10 cellular contexts compared by ENCODE assay signal in genomic region chr19:18174983-18175382, GRCh38. TPM values are rescaled to one million over a fixed set of nuclear protein-coding genes. Genes with fewer than 3 reads are reported as not detected.
DNase-seq lines count a peak whose midpoint lies in the region; ATAC-seq and TF ChIP-seq lines count a peak whose summit lies in the region.
"Had no signal": no experiment of that assay in that cellular context is flagged by ENCODE, and none has a peak within 500 bp of the region (broad histone marks: within the 10 kb centered on the region; RNA-seq: fewer than 3 reads in every experiment).

No MANE protein-coding gene starts in this region.

- H3K27me3 ChIP-seq in iPS-15b (ENCODE audit: control insufficient read depth, insufficient read depth, low read length) (peaks cover 10% of the 10 kb centered on the region), thoracic aorta (replicated peaks; ENCODE audit: insufficient read depth) (no peaks in the 10 kb centered on the region), thyroid gland (no peaks in the 10 kb centered on the region)
- H3K27me3 ChIP-seq: right atrium auricular region had no signal

- TF ChIP-seq POLR2A in thyroid gland (IDR thresholded peaks at IDR 0.05): no peak

- no peak overlapping the region for H3K9ac ChIP-seq in iPS-15b (ENCODE audit: low read depth, low read length)

- peaks cover 3% of the 10 kb centered on the region for H3K36me3 ChIP-seq in iPS-15b (ENCODE audit: control insufficient read depth, insufficient read depth, low read length)
- no peaks in the 10 kb centered on the region for H3K36me3 ChIP-seq in thoracic aorta
- H3K36me3 ChIP-seq in thyroid gland: no peaks in the 10 kb centered on the region
- H3K36me3 ChIP-seq: right atrium auricular region had no signal

- no peaks in the 10 kb centered on the region for H3K9me3 Mint-ChIP-seq in activated T-cell treated with anti-CD3 and anti-CD28 coated beads, Interleukin-2, amount 50 U/mL, for 4 hours

- no peak for DNase-seq in activated T-cell treated with anti-CD3 and anti-CD28 coated beads, Interleukin-2, amount 50 U/mL, for 4 hours
- DNase-seq in activated T-cell treated with anti-CD3 and anti-CD28 coated beads, Interleukin-2, amount 50 U/mL, for 48 hours: no peak
- DNase-seq in T-helper 17 cell (no peak), thoracic aorta (ENCODE audit: low spot score) (no peak), thyroid gland (no peak)
- DNase-seq in effector CD4-positive, alpha-beta T cell: no peak
- DNase-seq: SIG-M5 had no signal

- no peaks in the 10 kb centered on the region for H3K9me3 ChIP-seq in T-helper 17 cell (ENCODE audit: control insufficient read depth, low read length, poor library complexity, severe bottlenecking)
- H3K9me3 ChIP-seq in iPS-15b (ENCODE audit: control insufficient read depth, insufficient read depth, low read length): no peaks in the 10 kb centered on the region
- no peaks in the 10 kb centered on the region for H3K9me3 ChIP-seq in thoracic aorta
- no peaks in the 10 kb centered on the region for H3K9me3 ChIP-seq in thyroid gland
- H3K9me3 ChIP-seq: right atrium auricular region had no signal

- WGBS in thyroid gland, 2 donors: 86 to 94% methylated on average over 2 to 10 of the region's 11 CpGs

- ATAC-seq in activated T-cell treated with anti-CD3 and anti-CD28 coated beads, Interleukin-2, amount 50 U/mL, for 4 hours: no peak
- ATAC-seq in T-helper 17 cell (no peak), thoracic aorta (ENCODE audit: insufficient number of reproducible peaks, low FRiP score, low read depth) (no peak), HG03378 (IDR thresholded peaks at IDR 0.05; ENCODE audit: unreplicated experiment) (no peak)

- no peak overlapping the region for H3K27ac Mint-ChIP-seq in T-helper 17 cell

- H3K4me1 ChIP-seq in iPS-15b (ENCODE audit: control insufficient read depth, insufficient read depth, low read length): peaks cover 5% of the 10 kb centered on the region
- H3K4me1 ChIP-seq in thoracic aorta (ENCODE audit: control insufficient read depth in 1 of 2, low read depth in 2 of 2): peaks cover 6 to 12% of the 10 kb centered on the region in 2 donors
- H3K4me1 ChIP-seq in thyroid gland: peaks cover 5 to 13% of the 10 kb centered on the region in 2 donors

- TF ChIP-seq CTCF in thoracic aorta (IDR thresholded peaks at IDR 0.05) (no peak), thyroid gland (IDR thresholded peaks at IDR 0.05) (no peak)

- H3K27ac ChIP-seq in thoracic aorta (no peak overlapping the region), thyroid gland (no peak overlapping the region)

- peaks cover 5% of the 10 kb centered on the region for H3K36me3 Mint-ChIP-seq in activated T-cell treated with anti-CD3 and anti-CD28 coated beads, Interleukin-2, amount 50 U/mL, for 4 hours (ENCODE audit: insufficient read depth)
- no peaks in the 10 kb centered on the region for H3K36me3 Mint-ChIP-seq in T-helper 17 cell (ENCODE audit: low read depth)

- H3K4me1 Mint-ChIP-seq in activated T-cell treated with anti-CD3 and anti-CD28 coated beads, Interleukin-2, amount 50 U/mL, for 4 hours (ENCODE audit: low read depth): peaks cover 14% of the 10 kb centered on the region
- peaks cover 18% of the 10 kb centered on the region for H3K4me1 Mint-ChIP-seq in T-helper 17 cell

- intact Hi-C loops in thyroid gland (cut with DNase I): no loop called here

- H3K4me3 Mint-ChIP-seq in activated T-cell treated with anti-CD3 and anti-CD28 coated beads, Interleukin-2, amount 50 U/mL, for 4 hours: peak overlapping the region; percentile 85
- peak overlapping the region; percentile 36 for H3K4me3 Mint-ChIP-seq in T-helper 17 cell

- H3K4me3 ChIP-seq in iPS-15b (ENCODE audit: low read depth, low read length) (peak overlapping the region; percentile 78), thoracic aorta (peak overlapping the region; percentile 85), thyroid gland (replicated peaks in 1 of 3) (no peak overlapping the region)

- no peaks in the 10 kb centered on the region for H3K27me3 Mint-ChIP-seq in activated T-cell treated with anti-CD3 and anti-CD28 coated beads, Interleukin-2, amount 50 U/mL, for 4 hours (ENCODE audit: low read depth)
- H3K27me3 Mint-ChIP-seq in T-helper 17 cell: no peaks in the 10 kb centered on the region

RNA-seq across cellular contexts. Expression of gene IFI30, which starts 1.4 kb away (rescaled TPM):
- total RNA-seq in activated T-cell treated with anti-CD3 and anti-CD28 coated beads, Interleukin-2, amount 50 U/mL, for 4 hours: 10 to 100 TPM; 13.6 to 36.7 (median 13.8) TPM
- total RNA-seq in T-helper 17 cell (10 to 100 TPM; 10.1 to 25.8 TPM), thoracic aorta (10 to 100 TPM; 59.4 to 72.3 TPM), thyroid gland (10 to 100 TPM; 36.3 to 58.4 (median 40.1) TPM)

RNA-seq across cellular contexts. Expression of gene MPV17L2, which starts 18.0 kb away (rescaled TPM):
- 10 to 100 TPM; 33.9 to 39.7 (median 35.7) TPM for total RNA-seq in activated T-cell treated with anti-CD3 and anti-CD28 coated beads, Interleukin-2, amount 50 U/mL, for 4 hours
- total RNA-seq in T-helper 17 cell: 1 to 10 TPM; 3.8 TPM
- 10 to 100 TPM; 10.6 to 16.1 TPM for total RNA-seq in thoracic aorta
- total RNA-seq in thyroid gland: 10 to 100 TPM in 3 of 4 donors, 1 to 10 TPM in 1; 4.7 to 57.7 (median 29.3) TPM

RNA-seq across cellular contexts. Expression of gene PIK3R2, which starts 22.0 kb away (rescaled TPM):
- 10 to 100 TPM; 16.5 to 21.4 (median 19.6) TPM for total RNA-seq in activated T-cell treated with anti-CD3 and anti-CD28 coated beads, Interleukin-2, amount 50 U/mL, for 4 hours
- 1 to 10 TPM; 8.6 to 9.1 TPM for total RNA-seq in T-helper 17 cell
- 10 to 100 TPM; 14.3 to 15.8 TPM for total RNA-seq in thoracic aorta
- 10 to 100 TPM; 14.4 to 33.0 (median 19.8) TPM for total RNA-seq in thyroid gland

RNA-seq across cellular contexts. Expression of gene RAB3A, which starts 28.9 kb away (rescaled TPM):
- total RNA-seq in activated T-cell treated with anti-CD3 and anti-CD28 coated beads, Interleukin-2, amount 50 U/mL, for 4 hours: 1 to 10 TPM; 3.6 to 8.0 (median 6.6) TPM
- 10 to 100 TPM in 1 of 2 donors, 1 to 10 TPM in 1; 7.4 to 15.3 TPM for total RNA-seq in T-helper 17 cell
- total RNA-seq in thoracic aorta: 1 to 10 TPM in 1 of 2 donors, not detected in 1; 1.9 TPM
- total RNA-seq in thyroid gland: 1 to 10 TPM in 2 of 4 donors, under 1 TPM in 1, not detected in 1; 0.40 to 2.5 (median 2.0) TPM

RNA-seq across cellular contexts. Expression of gene PDE4C, which starts 51.3 kb away (rescaled TPM):
- total RNA-seq in activated T-cell treated with anti-CD3 and anti-CD28 coated beads, Interleukin-2, amount 50 U/mL, for 4 hours: not detected
- total RNA-seq in T-helper 17 cell (under 1 TPM in 1 of 2 donors, not detected in 1; 0.31 TPM), thoracic aorta (under 1 TPM; 0.41 to 0.42 TPM), thyroid gland (1 to 10 TPM in 1 of 4 donors, under 1 TPM in 2, not detected in 1; 0.27 to 1.4 (median 0.92) TPM)

Comparison
In these comparisons a context has a peak if more than half of its experiments do, and no peak if none do; other contexts are left out.
1. H3K4me3 ChIP-seq: peak in iPS-15b (single experiment) and thoracic aorta (single experiment); none in thyroid gland (0 of 3).